In the genomic region with DNA sequence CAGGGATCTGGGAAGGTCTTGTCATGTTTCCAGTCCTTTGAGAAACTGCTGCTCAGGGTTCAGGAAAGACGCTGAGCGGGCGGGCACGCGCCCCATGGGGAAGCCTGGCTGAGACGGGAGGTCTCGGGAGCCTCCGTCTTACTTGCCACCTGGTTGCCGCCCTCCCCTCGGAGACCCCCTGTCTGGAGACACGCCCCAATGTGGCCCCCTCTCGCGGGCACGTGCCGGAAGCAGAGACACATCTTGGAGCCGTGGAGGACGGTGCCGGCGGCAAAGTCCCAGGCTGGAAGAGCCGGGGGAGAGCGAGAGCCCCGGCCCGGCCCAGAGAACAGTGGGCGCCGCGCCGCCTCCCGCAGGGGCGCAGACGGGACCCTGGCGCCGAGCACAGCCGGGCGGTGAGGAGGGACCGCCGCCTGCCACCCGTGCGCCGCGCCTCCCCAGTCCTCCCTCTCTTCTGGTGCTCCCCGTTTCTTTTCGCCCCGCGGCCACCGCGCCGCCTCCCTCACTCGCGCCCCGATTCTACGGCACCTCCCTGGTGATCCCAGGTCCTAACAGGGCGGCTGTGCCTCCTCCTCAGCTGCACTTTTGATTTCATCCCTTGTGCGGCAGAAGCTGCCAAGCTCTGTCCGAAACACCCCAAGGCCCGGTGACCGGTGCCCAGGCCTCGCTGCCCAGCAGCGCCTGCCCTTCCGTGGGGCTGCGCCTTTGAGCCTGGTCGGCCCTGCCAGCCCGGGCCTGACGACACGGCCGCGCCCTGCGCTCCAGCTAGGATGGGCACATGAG, we compare ENCODE assay signal across 1 cellular context.
TF ChIP-seq lines count a peak whose summit lies in the region.

No MANE protein-coding gene starts in this region.

TF ChIP-seq in GM23338, 12 proteins besides CTCF, POLR2A, EP300 and RAD21:
- TF ChIP-seq EZH2 (IDR thresholded peaks at IDR 0.05; ENCODE audit: low read depth, unreplicated experiment), result no peak
- no peak for TF ChIP-seq ZNF114 (CRISPR knock-in tag; IDR thresholded peaks at IDR 0.05)
- TF ChIP-seq CREB1 (CRISPR knock-in tag; IDR thresholded peaks at IDR 0.05; ENCODE audit: low read depth), result no peak
- no peak for TF ChIP-seq JUNB (IDR thresholded peaks at IDR 0.05; ENCODE audit: unreplicated experiment)
- TF ChIP-seq EZH2phosphoT487 (IDR thresholded peaks at IDR 0.05; ENCODE audit: unreplicated experiment), result no peak
- no peak for TF ChIP-seq STAT1 (IDR thresholded peaks at IDR 0.05; ENCODE audit: unreplicated experiment)
- no peak for TF ChIP-seq ZNF331 (CRISPR knock-in tag; IDR thresholded peaks at IDR 0.05; ENCODE audit: low read depth)
- no peak for TF ChIP-seq NANOG (IDR thresholded peaks at IDR 0.05; ENCODE audit: borderline replicate concordance)
- TF ChIP-seq, protein P1, sequence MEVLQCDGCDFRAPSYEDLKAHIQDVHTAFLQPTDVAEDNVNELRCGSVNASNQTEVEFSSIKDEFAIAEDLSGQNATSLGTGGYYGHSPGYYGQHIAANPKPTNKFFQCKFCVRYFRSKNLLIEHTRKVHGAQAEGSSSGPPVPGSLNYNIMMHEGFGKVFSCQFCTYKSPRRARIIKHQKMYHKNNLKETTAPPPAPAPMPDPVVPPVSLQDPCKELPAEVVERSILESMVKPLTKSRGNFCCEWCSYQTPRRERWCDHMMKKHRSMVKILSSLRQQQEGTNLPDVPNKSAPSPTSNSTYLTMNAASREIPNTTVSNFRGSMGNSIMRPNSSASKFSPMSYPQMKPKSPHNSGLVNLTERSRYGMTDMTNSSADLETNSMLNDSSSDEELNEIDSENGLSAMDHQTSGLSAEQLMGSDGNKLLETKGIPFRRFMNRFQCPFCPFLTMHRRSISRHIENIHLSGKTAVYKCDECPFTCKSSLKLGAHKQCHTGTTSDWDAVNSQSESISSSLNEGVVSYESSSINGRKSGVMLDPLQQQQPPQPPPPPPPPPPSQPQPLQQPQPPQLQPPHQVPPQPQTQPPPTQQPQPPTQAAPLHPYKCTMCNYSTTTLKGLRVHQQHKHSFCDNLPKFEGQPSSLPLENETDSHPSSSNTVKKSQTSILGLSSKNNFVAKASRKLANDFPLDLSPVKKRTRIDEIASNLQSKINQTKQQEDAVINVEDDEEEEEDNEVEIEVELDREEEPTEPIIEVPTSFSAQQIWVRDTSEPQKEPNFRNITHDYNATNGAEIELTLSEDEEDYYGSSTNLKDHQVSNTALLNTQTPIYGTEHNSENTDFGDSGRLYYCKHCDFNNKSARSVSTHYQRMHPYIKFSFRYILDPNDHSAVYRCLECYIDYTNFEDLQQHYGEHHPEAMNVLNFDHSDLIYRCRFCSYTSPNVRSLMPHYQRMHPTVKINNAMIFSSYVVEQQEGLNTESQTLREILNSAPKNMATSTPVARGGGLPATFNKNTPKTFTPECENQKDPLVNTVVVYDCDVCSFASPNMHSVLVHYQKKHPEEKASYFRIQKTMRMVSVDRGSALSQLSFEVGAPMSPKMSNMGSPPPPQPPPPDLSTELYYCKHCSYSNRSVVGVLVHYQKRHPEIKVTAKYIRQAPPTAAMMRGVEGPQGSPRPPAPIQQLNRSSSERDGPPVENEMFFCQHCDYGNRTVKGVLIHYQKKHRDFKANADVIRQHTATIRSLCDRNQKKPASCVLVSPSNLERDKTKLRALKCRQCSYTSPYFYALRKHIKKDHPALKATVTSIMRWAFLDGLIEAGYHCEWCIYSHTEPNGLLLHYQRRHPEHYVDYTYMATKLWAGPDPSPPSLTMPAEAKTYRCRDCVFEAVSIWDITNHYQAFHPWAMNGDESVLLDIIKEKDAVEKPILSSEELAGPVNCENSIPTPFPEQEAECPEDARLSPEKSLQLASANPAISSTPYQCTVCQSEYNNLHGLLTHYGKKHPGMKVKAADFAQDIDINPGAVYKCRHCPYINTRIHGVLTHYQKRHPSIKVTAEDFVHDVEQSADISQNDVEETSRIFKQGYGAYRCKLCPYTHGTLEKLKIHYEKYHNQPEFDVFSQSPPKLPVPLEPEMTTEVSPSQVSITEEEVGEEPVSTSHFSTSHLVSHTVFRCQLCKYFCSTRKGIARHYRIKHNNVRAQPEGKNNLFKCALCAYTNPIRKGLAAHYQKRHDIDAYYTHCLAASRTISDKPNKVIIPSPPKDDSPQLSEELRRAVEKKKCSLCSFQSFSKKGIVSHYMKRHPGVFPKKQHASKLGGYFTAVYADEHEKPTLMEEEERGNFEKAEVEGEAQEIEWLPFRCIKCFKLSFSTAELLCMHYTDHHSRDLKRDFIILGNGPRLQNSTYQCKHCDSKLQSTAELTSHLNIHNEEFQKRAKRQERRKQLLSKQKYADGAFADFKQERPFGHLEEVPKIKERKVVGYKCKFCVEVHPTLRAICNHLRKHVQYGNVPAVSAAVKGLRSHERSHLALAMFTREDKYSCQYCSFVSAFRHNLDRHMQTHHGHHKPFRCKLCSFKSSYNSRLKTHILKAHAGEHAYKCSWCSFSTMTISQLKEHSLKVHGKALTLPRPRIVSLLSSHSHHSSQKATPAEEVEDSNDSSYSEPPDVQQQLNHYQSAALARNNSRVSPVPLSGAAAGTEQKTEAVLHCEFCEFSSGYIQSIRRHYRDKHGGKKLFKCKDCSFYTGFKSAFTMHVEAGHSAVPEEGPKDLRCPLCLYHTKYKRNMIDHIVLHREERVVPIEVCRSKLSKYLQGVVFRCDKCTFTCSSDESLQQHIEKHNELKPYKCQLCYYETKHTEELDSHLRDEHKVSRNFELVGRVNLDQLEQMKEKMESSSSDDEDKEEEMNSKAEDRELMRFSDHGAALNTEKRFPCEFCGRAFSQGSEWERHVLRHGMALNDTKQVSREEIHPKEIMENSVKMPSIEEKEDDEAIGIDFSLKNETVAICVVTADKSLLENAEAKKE (CRISPR knock-in tag; IDR thresholded peaks at IDR 0.05), result no peak
- TF ChIP-seq, protein P2, sequence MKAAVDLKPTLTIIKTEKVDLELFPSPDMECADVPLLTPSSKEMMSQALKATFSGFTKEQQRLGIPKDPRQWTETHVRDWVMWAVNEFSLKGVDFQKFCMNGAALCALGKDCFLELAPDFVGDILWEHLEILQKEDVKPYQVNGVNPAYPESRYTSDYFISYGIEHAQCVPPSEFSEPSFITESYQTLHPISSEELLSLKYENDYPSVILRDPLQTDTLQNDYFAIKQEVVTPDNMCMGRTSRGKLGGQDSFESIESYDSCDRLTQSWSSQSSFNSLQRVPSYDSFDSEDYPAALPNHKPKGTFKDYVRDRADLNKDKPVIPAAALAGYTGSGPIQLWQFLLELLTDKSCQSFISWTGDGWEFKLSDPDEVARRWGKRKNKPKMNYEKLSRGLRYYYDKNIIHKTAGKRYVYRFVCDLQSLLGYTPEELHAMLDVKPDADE (IDR thresholded peaks at IDR 0.05), result no peak
- no peak for TF ChIP-seq POLR2AphosphoS5 (IDR thresholded peaks at IDR 0.05; ENCODE audit: low read depth)
- TF ChIP-seq, protein P3, sequence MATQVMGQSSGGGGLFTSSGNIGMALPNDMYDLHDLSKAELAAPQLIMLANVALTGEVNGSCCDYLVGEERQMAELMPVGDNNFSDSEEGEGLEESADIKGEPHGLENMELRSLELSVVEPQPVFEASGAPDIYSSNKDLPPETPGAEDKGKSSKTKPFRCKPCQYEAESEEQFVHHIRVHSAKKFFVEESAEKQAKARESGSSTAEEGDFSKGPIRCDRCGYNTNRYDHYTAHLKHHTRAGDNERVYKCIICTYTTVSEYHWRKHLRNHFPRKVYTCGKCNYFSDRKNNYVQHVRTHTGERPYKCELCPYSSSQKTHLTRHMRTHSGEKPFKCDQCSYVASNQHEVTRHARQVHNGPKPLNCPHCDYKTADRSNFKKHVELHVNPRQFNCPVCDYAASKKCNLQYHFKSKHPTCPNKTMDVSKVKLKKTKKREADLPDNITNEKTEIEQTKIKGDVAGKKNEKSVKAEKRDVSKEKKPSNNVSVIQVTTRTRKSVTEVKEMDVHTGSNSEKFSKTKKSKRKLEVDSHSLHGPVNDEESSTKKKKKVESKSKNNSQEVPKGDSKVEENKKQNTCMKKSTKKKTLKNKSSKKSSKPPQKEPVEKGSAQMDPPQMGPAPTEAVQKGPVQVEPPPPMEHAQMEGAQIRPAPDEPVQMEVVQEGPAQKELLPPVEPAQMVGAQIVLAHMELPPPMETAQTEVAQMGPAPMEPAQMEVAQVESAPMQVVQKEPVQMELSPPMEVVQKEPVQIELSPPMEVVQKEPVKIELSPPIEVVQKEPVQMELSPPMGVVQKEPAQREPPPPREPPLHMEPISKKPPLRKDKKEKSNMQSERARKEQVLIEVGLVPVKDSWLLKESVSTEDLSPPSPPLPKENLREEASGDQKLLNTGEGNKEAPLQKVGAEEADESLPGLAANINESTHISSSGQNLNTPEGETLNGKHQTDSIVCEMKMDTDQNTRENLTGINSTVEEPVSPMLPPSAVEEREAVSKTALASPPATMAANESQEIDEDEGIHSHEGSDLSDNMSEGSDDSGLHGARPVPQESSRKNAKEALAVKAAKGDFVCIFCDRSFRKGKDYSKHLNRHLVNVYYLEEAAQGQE (IDR thresholded peaks at IDR 0.05; ENCODE audit: unreplicated experiment), result no peak
